ENCODE assay signal across 8 cellular contexts in genomic region chr17:60602385-60602742, GRCh38. TPM values are rescaled to one million over a fixed set of nuclear protein-coding genes. Genes with fewer than 3 reads are reported as not detected.
DNase-seq lines count a peak whose midpoint lies in the region; ATAC-seq and TF ChIP-seq lines count a peak whose summit lies in the region.

No MANE protein-coding gene starts in this region.

- H4K91ac ChIP-seq in mesenchymal stem cell (ENCODE audit: low read length): no peak overlapping the region

- peak overlapping the region; percentile 96 to 97 for H3K27ac ChIP-seq in right atrium auricular region
- H3K27ac ChIP-seq in body of pancreas: peak overlapping the region in 3 of 4 donors; percentile 84 to 97 (median 93)
- no peak overlapping the region for H3K27ac ChIP-seq in mesenchymal stem cell (ENCODE audit: low read length, poor library complexity, severe bottlenecking)
- H3K27ac ChIP-seq in aorta (ENCODE audit: low read depth in 1 of 2, low read length in 2 of 2): peak overlapping the region in 1 of 2 donors; percentile 36

- intact Hi-C loops in left ventricle myocardium superior (cut with micrococcal nuclease): no loop called here
- intact Hi-C loops in body of pancreas (cut with DNase I): no loop called here
- intact Hi-C loops in aorta (cut with DNase I): loop anchor here in 1 of 2 donors (10.0 kb wide), 1 partner anchor 78 kb away; the partner anchor contains the start of gene APPBP2

- H3K36me3 ChIP-seq in right atrium auricular region (no peaks in the 10 kb centered on the region), body of pancreas (replicated peaks in 1 of 2; ENCODE audit: insufficient read depth in 1 of 2, low read depth in 2 of 2) (no peaks in the 10 kb centered on the region), mesenchymal stem cell (ENCODE audit: control insufficient read depth in 1 of 2, insufficient read depth in 2 of 2, low read depth in 1 of 2, low read length in 2 of 2) (no peaks in the 10 kb centered on the region), aorta (ENCODE audit: control insufficient read depth in 1 of 2, insufficient read depth in 2 of 2, low read length in 1 of 2) (no peaks in the 10 kb centered on the region)

- no peak overlapping the region for H2BK5ac ChIP-seq in mesenchymal stem cell (ENCODE audit: low read depth, low read length, poor library complexity, severe bottlenecking)

- no peaks in the 10 kb centered on the region for H3K27me3 ChIP-seq in right atrium auricular region
- H3K27me3 ChIP-seq in body of pancreas: no peaks in the 10 kb centered on the region
- H3K27me3 ChIP-seq in mesenchymal stem cell (ENCODE audit: control insufficient read depth in 1 of 2, insufficient read depth in 1 of 2, low read length in 2 of 2): no peaks in the 10 kb centered on the region
- no peaks in the 10 kb centered on the region for H3K27me3 ChIP-seq in aorta (ENCODE audit: control insufficient read depth in 1 of 2, insufficient read depth in 2 of 2, low read length in 1 of 2)

- no peaks in the 10 kb centered on the region for H3K79me1 ChIP-seq in mesenchymal stem cell (replicated peaks; ENCODE audit: low read length, poor library complexity, severe bottlenecking)

- no peak overlapping the region for H2AFZ ChIP-seq in mesenchymal stem cell (ENCODE audit: low read depth, low read length)

- peak overlapping the region; percentile 69 for H3K4me2 ChIP-seq in mesenchymal stem cell (ENCODE audit: low read length, poor library complexity, severe bottlenecking)

- no peak for TF ChIP-seq POLR2A in body of pancreas (IDR thresholded peaks at IDR 0.05)

- TF ChIP-seq CTCF in right atrium auricular region (IDR thresholded peaks at IDR 0.05) (no peak), body of pancreas (IDR thresholded peaks at IDR 0.05) (no peak)

- no peak for DNase-seq in right atrium auricular region (ENCODE audit: low spot score)
- DNase-seq in left ventricle myocardium superior: no peak
- DNase-seq in body of pancreas: peak in 2 of 4 donors; percentile 26 to 27
- peak; percentile 48 for DNase-seq in mesenchymal stem cell
- no peak for DNase-seq in aorta
- DNase-seq in foreskin melanocyte: no peak

- ATAC-seq in left ventricle myocardium superior (no peak), body of pancreas (no peak), aorta (ENCODE audit: low FRiP score) (no peak), GM21717 (IDR thresholded peaks at IDR 0.05; ENCODE audit: unreplicated experiment) (no peak), GM18909 (IDR thresholded peaks at IDR 0.05; ENCODE audit: poor library complexity, unreplicated experiment) (no peak)

- H3K18ac ChIP-seq in mesenchymal stem cell (ENCODE audit: low read depth in 1 of 2, low read length in 2 of 2): no peak overlapping the region

- no peak overlapping the region for H2BK120ac ChIP-seq in mesenchymal stem cell (ENCODE audit: low read depth, low read length)

- H2BK15ac ChIP-seq in mesenchymal stem cell (ENCODE audit: low read depth, poor library complexity, severe bottlenecking): no peak overlapping the region

- H3K4me1 ChIP-seq in right atrium auricular region (peaks cover 0 to 30% of the 10 kb centered on the region in 2 donors), body of pancreas (peaks cover 26% of the 10 kb centered on the region), mesenchymal stem cell (ENCODE audit: control insufficient read depth, insufficient read depth, low read depth, low read length) (peaks cover 10% of the 10 kb centered on the region), aorta (ENCODE audit: control insufficient read depth in 1 of 2, insufficient read depth in 2 of 2, low read length in 2 of 2) (no peaks in the 10 kb centered on the region)

- H3K9me3 ChIP-seq in right atrium auricular region (no peaks in the 10 kb centered on the region), body of pancreas (no peaks in the 10 kb centered on the region), mesenchymal stem cell (ENCODE audit: control insufficient read depth, low read length) (no peaks in the 10 kb centered on the region), aorta (ENCODE audit: control insufficient read depth, low read length) (no peaks in the 10 kb centered on the region)

- no peak overlapping the region for H3K23ac ChIP-seq in mesenchymal stem cell (ENCODE audit: low read length in 2 of 2)

- H2AK5ac ChIP-seq in mesenchymal stem cell (ENCODE audit: low read length, severe bottlenecking): no peak overlapping the region

- no peak overlapping the region for H3K4ac ChIP-seq in mesenchymal stem cell (ENCODE audit: low read depth in 1 of 2, low read length in 2 of 2)

- no peak overlapping the region for H2BK12ac ChIP-seq in mesenchymal stem cell (ENCODE audit: low read length in 2 of 2)

- 12% methylated on average over 12 of the region's 12 CpGs for WGBS in body of pancreas, 2 donors
- WGBS in mesenchymal stem cell: 16% methylated on average over 8 of the region's 12 CpGs
- 3 to 5% methylated on average over 12 of the region's 12 CpGs for WGBS in aorta, 2 donors

- H3K4me3 ChIP-seq in right atrium auricular region: peak overlapping the region; percentile 86 to 95
- H3K4me3 ChIP-seq in body of pancreas: peak overlapping the region; percentile 25 to 91
- H3K4me3 ChIP-seq in mesenchymal stem cell (ENCODE audit: insufficient read depth in 1 of 2, low read depth in 1 of 2, low read length in 2 of 2): peak overlapping the region; percentile 59 to 98
- H3K4me3 ChIP-seq in aorta (ENCODE audit: low read length in 2 of 2): peak overlapping the region; percentile 55 to 91

- no peak overlapping the region for H3K14ac ChIP-seq in mesenchymal stem cell (ENCODE audit: low read length in 2 of 2)

- no peak overlapping the region for H4K8ac ChIP-seq in mesenchymal stem cell (ENCODE audit: low read length)

- H3K9ac ChIP-seq in mesenchymal stem cell (ENCODE audit: low read length): peak overlapping the region; percentile 94

RNA-seq across cellular contexts. Expression of gene PPM1D, which starts 2.4 kb away (rescaled TPM):
- total RNA-seq in right atrium auricular region: 1 to 10 TPM; 5.0 to 7.6 TPM
- total RNA-seq in left ventricle myocardium superior: 7.4 TPM
- total RNA-seq in body of pancreas: 10 to 100 TPM in 1 of 2 donors, 1 to 10 TPM in 1; 6.5 to 15.5 TPM
- polyA plus RNA-seq in mesenchymal stem cell (2013, experiment 1 of 2): 10.7 TPM
- polyA plus RNA-seq in mesenchymal stem cell (2013, experiment 2 of 2): 10.7 TPM
- 10 to 100 TPM; 15.8 to 16.0 TPM for total RNA-seq in aorta
- polyA plus RNA-seq in aorta: 1 to 10 TPM; 2.0 to 4.4 TPM
